ENCODE assay signal across 20 cellular contexts in genomic region chr6:148423133-148423532, GRCh38.
A peak's percentile ranks its signal among the peaks of the same experiment; 100 is the strongest.
DNase-seq lines count a peak whose midpoint lies in the region; ATAC-seq and TF ChIP-seq lines count a peak whose summit lies in the region.
"Had no signal": no experiment of that assay in that cellular context is flagged by ENCODE, and none has a peak within 500 bp of the region (broad histone marks: within the 10 kb centered on the region; RNA-seq: fewer than 3 reads in every experiment).

No MANE protein-coding gene starts in this region.

- H3K4me1 ChIP-seq in endodermal cell (ENCODE audit: control insufficient read depth, insufficient read depth, low read length) = no peaks in the 10 kb centered on the region
- H3K4me1 ChIP-seq in gastroesophageal sphincter = peaks cover 0 to 47% (median 8%) of the 10 kb centered on the region in 3 donors
- peaks cover 0 to 30% (median 3%) of the 10 kb centered on the region in 5 donors for H3K4me1 ChIP-seq in subcutaneous abdominal adipose tissue (ENCODE audit: control insufficient read depth in 5 of 5, insufficient read depth in 5 of 5, low read length in 5 of 5)

- H3K36me3 Mint-ChIP-seq in endodermal cell (ENCODE audit: low read depth) = no peaks in the 10 kb centered on the region
- no peaks in the 10 kb centered on the region for H3K36me3 Mint-ChIP-seq in activated naive CD8-positive, alpha-beta T cell treated with anti-CD3 and anti-CD28 coated beads, Interleukin-2, amount 50 U/mL, for 24 hours (ENCODE audit: low read depth)
- H3K36me3 Mint-ChIP-seq: CD4-positive, alpha-beta memory T cell had no signal

- TF ChIP-seq POLR2A in gastroesophageal sphincter (IDR thresholded peaks at IDR 0.05) = no peak

- peak; percentile 73 for DNase-seq in HCEC 1CT
- no peak for DNase-seq in endodermal cell
- DNase-seq in activated naive CD8-positive, alpha-beta T cell treated with anti-CD3 and anti-CD28 coated beads, Interleukin-2, amount 50 U/mL, for 24 hours = no peak
- no peak for DNase-seq in midbrain (lab: John Stamatoyannopoulos, UW)
- DNase-seq: CD4-positive, alpha-beta memory T cell; DMS79; GDM1; GOT3; HFFc6; Kasumi-1; NCI-H2107; NCI-H226; NK-92 treated with Interleukin-12 subunit alpha and Interleukin-12 subunit beta, amount 100 ng/mL, for 24 hours; OCI-M1; RPMI8226 had no signal

- peak overlapping the region; percentile 39 for H3K27ac ChIP-seq in endodermal cell (ENCODE audit: low read depth, low read length)
- H3K27ac ChIP-seq in gastroesophageal sphincter = peak overlapping the region; percentile 43 to 72 (median 64)
- H3K27ac ChIP-seq in subcutaneous abdominal adipose tissue (ENCODE audit: low read depth, low read length) = peak overlapping the region; percentile 8

- no peak overlapping the region for H3K4me3 ChIP-seq in endodermal cell (ENCODE audit: low read length)
- H3K4me3 ChIP-seq in gastroesophageal sphincter = no peak overlapping the region
- no peak overlapping the region for H3K4me3 ChIP-seq in subcutaneous abdominal adipose tissue (ENCODE audit: low read depth in 1 of 5, low read length in 5 of 5)

- no peak overlapping the region for H3K27ac Mint-ChIP-seq in endodermal cell
- no peak overlapping the region for H3K27ac Mint-ChIP-seq in activated naive CD8-positive, alpha-beta T cell treated with anti-CD3 and anti-CD28 coated beads, Interleukin-2, amount 50 U/mL, for 24 hours
- H3K27ac Mint-ChIP-seq: B cell; CD4-positive, alpha-beta memory T cell had no signal

- no peak overlapping the region for H3K4me3 Mint-ChIP-seq in endodermal cell
- no peak overlapping the region for H3K4me3 Mint-ChIP-seq in activated naive CD8-positive, alpha-beta T cell treated with anti-CD3 and anti-CD28 coated beads, Interleukin-2, amount 50 U/mL, for 24 hours
- H3K4me3 Mint-ChIP-seq: B cell; CD4-positive, alpha-beta memory T cell; HFFc6 had no signal

- TF ChIP-seq EP300 in gastroesophageal sphincter (IDR thresholded peaks at IDR 0.05) = no peak

- ATAC-seq in gastroesophageal sphincter = no peak
- no peak for ATAC-seq in activated naive CD8-positive, alpha-beta T cell treated with anti-CD3 and anti-CD28 coated beads, Interleukin-2, amount 50 U/mL, for 24 hours
- ATAC-seq in HG02938 (IDR thresholded peaks at IDR 0.05; ENCODE audit: unreplicated experiment) = no peak
- no peak for ATAC-seq in GM19455 (IDR thresholded peaks at IDR 0.05; ENCODE audit: unreplicated experiment)

- H3K36me3 ChIP-seq in endodermal cell (ENCODE audit: control insufficient read depth, insufficient read depth, low read length) = no peaks in the 10 kb centered on the region
- no peaks in the 10 kb centered on the region for H3K36me3 ChIP-seq in gastroesophageal sphincter
- no peaks in the 10 kb centered on the region for H3K36me3 ChIP-seq in subcutaneous abdominal adipose tissue (ENCODE audit: control insufficient read depth in 5 of 5, insufficient read depth in 5 of 5, low read length in 5 of 5)

- no peaks in the 10 kb centered on the region for H3K27me3 Mint-ChIP-seq in endodermal cell (ENCODE audit: insufficient read depth)
- peaks cover 15% of the 10 kb centered on the region for H3K27me3 Mint-ChIP-seq in activated naive CD8-positive, alpha-beta T cell treated with anti-CD3 and anti-CD28 coated beads, Interleukin-2, amount 50 U/mL, for 24 hours

- H3K9ac ChIP-seq in endodermal cell (ENCODE audit: extremely low read depth, low read length, poor library complexity, severe bottlenecking) (no peak overlapping the region), subcutaneous abdominal adipose tissue (ENCODE audit: low read length in 5 of 5) (no peak overlapping the region)

- H3K9me3 ChIP-seq in endodermal cell (ENCODE audit: control insufficient read depth, low read length) = no peaks in the 10 kb centered on the region
- no peaks in the 10 kb centered on the region for H3K9me3 ChIP-seq in gastroesophageal sphincter
- H3K9me3 ChIP-seq in subcutaneous abdominal adipose tissue (ENCODE audit: control insufficient read depth in 5 of 5, low read length in 5 of 5) = no peaks in the 10 kb centered on the region

- TF ChIP-seq CTCF in endodermal cell (conservative IDR thresholded peaks at IDR 0.05) = no peak
- TF ChIP-seq CTCF in gastroesophageal sphincter (IDR thresholded peaks at IDR 0.05) = no peak

- no peaks in the 10 kb centered on the region for H3K27me3 ChIP-seq in endodermal cell (ENCODE audit: control insufficient read depth, insufficient read depth, low read length, poor library complexity, severe bottlenecking)
- H3K27me3 ChIP-seq in gastroesophageal sphincter = no peaks in the 10 kb centered on the region
- H3K27me3 ChIP-seq in subcutaneous abdominal adipose tissue (ENCODE audit: control insufficient read depth in 5 of 5, insufficient read depth in 4 of 5, low read length in 5 of 5) = no peaks in the 10 kb centered on the region

- H3K9me3 Mint-ChIP-seq in endodermal cell = no peaks in the 10 kb centered on the region
- H3K9me3 Mint-ChIP-seq in activated naive CD8-positive, alpha-beta T cell treated with anti-CD3 and anti-CD28 coated beads, Interleukin-2, amount 50 U/mL, for 24 hours = no peaks in the 10 kb centered on the region
- H3K9me3 Mint-ChIP-seq: HFFc6 had no signal

- no peaks in the 10 kb centered on the region for H3K4me1 Mint-ChIP-seq in endodermal cell
- peaks cover 1% of the 10 kb centered on the region for H3K4me1 Mint-ChIP-seq in activated naive CD8-positive, alpha-beta T cell treated with anti-CD3 and anti-CD28 coated beads, Interleukin-2, amount 50 U/mL, for 24 hours
- H3K4me1 Mint-ChIP-seq: B cell had no signal

- WGBS in endodermal cell (ENCODE audit: insufficient coverage in 1 of 2, insufficient read length in 1 of 2), 2 experiments = 100% methylated on average over 4 of the region's 4 CpGs; no CpG with 5 or more reads in 1 of the 2 experiments
- WGBS in gastroesophageal sphincter (ENCODE audit: low coverage in 1 of 2), 2 donors = 86 to 96% methylated on average over 4 of the region's 4 CpGs

Comparison
In these comparisons a context has a peak if more than half of its experiments do, and no peak if none do; other contexts are left out.
1. H3K27ac ChIP-seq: peak in every context shown above with its lines; median percentile 64 in gastroesophageal sphincter; 39 in endodermal cell; 8 in subcutaneous abdominal adipose tissue.